Comparison of ENCODE assay signal across 2 cellular contexts in genomic region chr2:99473496-99474083, GRCh38.
A peak's percentile ranks its signal among the peaks of the same experiment; 100 is the strongest.
TF ChIP-seq lines count a peak whose summit lies in the region.

No MANE protein-coding gene starts in this region.

TF ChIP-seq in HEK293, 187 proteins besides CTCF, POLR2A, EP300 and RAD21 (continued from another document):
- TF ChIP-seq PRDM6 (tag by site-specific recombination; IDR thresholded peaks at IDR 0.05) (peak; percentile 90), ZNF394 (tag by site-specific recombination; IDR thresholded peaks at IDR 0.05; ENCODE audit: borderline replicate concordance) (no peak), ZFP3 (tag by site-specific recombination; IDR thresholded peaks at IDR 0.05; ENCODE audit: low read depth) (no peak), FEZF1 (tag by site-specific recombination; IDR thresholded peaks at IDR 0.05) (peak; percentile 64), ZNF426 (tag by site-specific recombination; IDR thresholded peaks at IDR 0.05) (no peak), TCF7L2 (IDR thresholded peaks at IDR 0.05; ENCODE audit: borderline replicate concordance, low read depth, low read length) (peak; percentile 71; the same call in 1 of the 2 replicates), RBAK (tag by site-specific recombination; IDR thresholded peaks at IDR 0.05) (no peak), ZNF211 (tag by site-specific recombination; IDR thresholded peaks at IDR 0.05; ENCODE audit: low read depth) (no peak)

TF ChIP-seq in K562, 482 proteins besides CTCF, POLR2A, EP300 and RAD21 (continued from another document):
- TF ChIP-seq PBX2 (CRISPR knock-in tag; IDR thresholded peaks at IDR 0.05; ENCODE audit: low read depth): no peak
- 0 out of 2 replicates have a peak, but pooled peaks have one; percentile 16 for TF ChIP-seq PBX2 (tag; conservative IDR thresholded peaks at IDR 0.05; ENCODE audit: low read depth)
- TF ChIP-seq MEIS2 (IDR thresholded peaks at IDR 0.05; ENCODE audit: partially characterized antibody): peak; percentile 25
